ENCODE assay signal across 8 cellular contexts in the genomic region with DNA sequence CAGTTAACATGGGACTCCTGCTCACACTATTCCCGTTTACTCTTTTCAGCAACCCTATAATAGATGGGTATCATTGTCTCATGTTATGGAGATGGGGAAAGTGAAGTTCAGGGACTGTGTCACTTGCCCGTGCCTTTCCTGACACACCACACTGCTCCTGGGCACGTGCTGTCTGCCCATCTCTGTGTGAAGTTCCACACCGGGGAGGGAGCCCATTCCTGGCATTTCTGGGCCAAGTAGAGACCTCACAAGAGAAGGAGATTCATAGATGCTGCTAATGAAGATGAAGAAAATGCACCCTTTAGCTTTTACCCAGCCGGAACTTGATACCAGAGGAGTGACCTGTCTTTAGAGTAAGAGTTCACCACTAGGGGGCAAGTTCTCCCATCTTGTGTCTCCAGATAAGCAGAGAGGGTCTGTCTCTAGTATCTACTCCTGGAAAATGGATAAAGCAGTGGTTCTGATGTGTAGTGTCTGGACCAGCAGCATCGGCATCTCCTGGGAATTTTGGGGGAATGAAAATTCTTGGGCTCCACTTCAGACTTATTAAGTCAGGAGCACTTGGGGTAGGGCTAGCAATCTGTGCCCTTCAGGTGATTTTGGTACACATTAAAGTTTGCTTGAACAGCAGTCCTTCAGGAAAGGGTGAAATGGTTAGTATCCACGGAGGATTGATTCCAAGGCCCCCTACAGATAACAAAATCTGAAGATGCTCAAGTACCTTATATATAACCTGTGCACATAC. TPM values are rescaled to one million over a fixed set of nuclear protein-coding genes. Genes with fewer than 3 reads are reported as not detected.
DNase-seq lines count a peak whose midpoint lies in the region; ATAC-seq, FAIRE-seq and TF ChIP-seq lines count a peak whose summit lies in the region.

No MANE protein-coding gene starts in this region.

- no peak overlapping the region for H3K27ac ChIP-seq in K562 (ENCODE audit: extremely low read depth, low read depth, low read length)
- no peak overlapping the region for H3K27ac ChIP-seq in testis

- peaks cover 42 to 50% of the 10 kb centered on the region in 2 donors for H3K4me1 Mint-ChIP-seq in immature natural killer cell

- CTCF ChIA-PET in K562 (lab: Yijun Ruan, JAX; ENCODE audit: low intra/inter-chr PET ratio): interaction anchor here (1.1 to 1.2 kb wide), 2 partner anchors 114 to 263 kb away, joined by 3 read pairs; no protein-coding TSS in a partner anchor

- H3K36me3 Mint-ChIP-seq in immature natural killer cell: peaks cover 0 to 5% (median 0%) of the 10 kb centered on the region in 3 donors

- H3K9me3 Mint-ChIP-seq in immature natural killer cell: peaks cover 0 to 2% (median 0%) of the 10 kb centered on the region in 6 donors

- TF ChIP-seq POLR2A in K562 (conservative IDR thresholded peaks at IDR 0.05) (no peak), testis (IDR thresholded peaks at IDR 0.05) (no peak)

- H3K4me1 ChIP-seq in HAP-1 (peaks cover 24% of the 10 kb centered on the region), K562 (replicated peaks in 1 of 2; ENCODE audit: control insufficient read depth in 2 of 2, insufficient read depth in 2 of 2, low read length in 2 of 2) (peaks cover 0 to 15% of the 10 kb centered on the region in 2 experiments; a peak in 2 of 5 replicates), testis (no peaks in the 10 kb centered on the region)

- peaks cover 0 to 8% (median 0%) of the 10 kb centered on the region in 3 donors for H3K27me3 Mint-ChIP-seq in immature natural killer cell (ENCODE audit: low read depth in 3 of 3)

- peak; percentile 92 for FAIRE-seq in K562 (lab: Jason Lieb, UNC)

- peak; percentile 60 to 65 (median 62) for TF ChIP-seq CTCF in K562 (IDR thresholded peaks at IDR 0.05 in 2 of 3, conservative IDR thresholded peaks at IDR 0.05 in 1 of 3; ENCODE audit: insufficient read depth in 2 of 3, low read depth in 1 of 3, low read length in 3 of 3)
- TF ChIP-seq CTCF in testis (IDR thresholded peaks at IDR 0.05): peak in 2 of 3 experiments; percentile 41 to 56

- H3K4me2 ChIP-seq in K562 (ENCODE audit: insufficient read depth, low read length): peak overlapping the region; percentile 37; the same call in 1 of the 2 replicates

- DNase-seq in stimulated activated CD4-positive, alpha-beta T cell treated with anti-CD3 and anti-CD28 coated beads, Interleukin-4, amount 100 ng/mL, for 24 hours: peak; percentile 36
- DNase-seq in stimulated activated CD4-positive, alpha-beta T cell treated with anti-CD3 and anti-CD28 coated beads, Interleukin-4, amount 100 ng/mL, for 1 hour: no peak
- peak; percentile 47 to 74 for DNase-seq in HAP-1 (ENCODE audit: low spot score in 2 of 2)
- DNase-seq in MG63: peak; percentile 9
- peak; percentile 71 for DNase-seq in RPMI7951 (ENCODE audit: low read depth)
- DNase-seq in K562 (ENCODE audit: extremely low read depth in 1 of 4, low spot score in 3 of 4): peak; percentile 37 to 79 (median 51)
- peak; percentile 44 to 53 (median 47) for DNase-seq in immature natural killer cell
- peak; percentile 45 for DNase-seq in testis

- in situ Hi-C loops in HAP-1 (cut with MboI; ENCODE audit: low sequenced_read_pairs) (loop anchor here (10.0 to 25.0 kb wide), 2 partner anchors 141 to 824 kb away; partner anchors contain the start of genes ANAPC13, CEP63 and SRPRB), K562 (cut with MboI) (loop anchor here (25.0 kb wide), 1 partner anchor 249 kb away; no protein-coding TSS in a partner anchor)

- no peak overlapping the region; a peak in 1 of 4 replicates for H3K9ac ChIP-seq in K562 (ENCODE audit: insufficient read depth in 1 of 2, low read depth in 2 of 2, low read length in 2 of 2)

- no peak overlapping the region for H3K4me3 ChIP-seq in HAP-1
- H3K4me3 ChIP-seq in MG63: no peak overlapping the region
- no peak overlapping the region for H3K4me3 ChIP-seq in K562
- H3K4me3 ChIP-seq in testis: no peak overlapping the region

- H3K79me2 ChIP-seq in K562 (ENCODE audit: control insufficient read depth, insufficient read depth, low read length): peaks cover 42% of the 10 kb centered on the region

- POLR2A ChIA-PET in K562 (lab: Yijun Ruan, JAX): interaction anchor here (1.0 to 1.2 kb wide), 2 partner anchors 13 to 143 kb away, joined by 3 read pairs; no protein-coding TSS in a partner anchor

- TF ChIP-seq EP300 in K562 (IDR thresholded peaks at IDR 0.05; ENCODE audit: low read length): no peak

- WGBS in K562 (ENCODE audit: insufficient coverage, low coverage, missing lambda C conversion rate): 3% methylated on average over 5 of the region's 7 CpGs
- WGBS in testis, 2 donors: 58 to 60% methylated on average over 7 of the region's 7 CpGs

- peaks cover 7% of the 10 kb centered on the region for H3K36me3 ChIP-seq in HAP-1 (replicated peaks)
- peaks cover 27% of the 10 kb centered on the region for H3K36me3 ChIP-seq in MG63
- H3K36me3 ChIP-seq in K562 (ENCODE audit: control insufficient read depth, insufficient read depth, low read length): peaks cover 16% of the 10 kb centered on the region; the same call in 2 of the 3 replicates
- no peaks in the 10 kb centered on the region for H3K36me3 ChIP-seq in testis (ENCODE audit: low read depth, missing control alignments)

- H3K27me3 ChIP-seq in HAP-1 (ENCODE audit: low read depth) (no peaks in the 10 kb centered on the region), MG63 (no peaks in the 10 kb centered on the region), K562 (ENCODE audit: control insufficient read depth in 2 of 2, insufficient read depth in 2 of 2, low read length in 2 of 2) (no peaks in the 10 kb centered on the region), testis (no peaks in the 10 kb centered on the region)

- peak overlapping the region; percentile 40 to 99 (median 73) for H3K4me3 Mint-ChIP-seq in immature natural killer cell

- peak in 1 of 2 experiments; percentile 67; a peak in 3 of 4 replicates for TF ChIP-seq RAD21 in K562 (CRISPR knock-in tag; conservative IDR thresholded peaks at IDR 0.05 in 1 of 2, IDR thresholded peaks at IDR 0.05 in 1 of 2)

- H3K9me1 ChIP-seq in K562 (ENCODE audit: control insufficient read depth, insufficient read depth, low read length): no peaks in the 10 kb centered on the region

- peak overlapping the region; percentile 86 to 98 (median 88) for H3K27ac Mint-ChIP-seq in immature natural killer cell

- H2AFZ ChIP-seq in K562 (ENCODE audit: low read depth, low read length): peak overlapping the region; percentile 82

- no TSS peak for BruUV-seq in K562 (replicated peaks; lab: Mats Ljungman, UMichigan)

- ATAC-seq in K562: peak; percentile 76

- no peaks in the 10 kb centered on the region for H4K20me1 ChIP-seq in K562 (replicated peaks; ENCODE audit: control insufficient read depth, insufficient read depth, low read length)

- H3K9me3 ChIP-seq in HAP-1: no peaks in the 10 kb centered on the region; the same call in 1 of the 2 replicates
- H3K9me3 ChIP-seq in MG63: no peaks in the 10 kb centered on the region
- no peaks in the 10 kb centered on the region for H3K9me3 ChIP-seq in K562 (replicated peaks; ENCODE audit: control insufficient read depth, insufficient read depth, low read depth, low read length)
- no peaks in the 10 kb centered on the region for H3K9me3 ChIP-seq in testis

- intact Hi-C loops in K562 (cut with micrococcal nuclease): loop anchor here (1.0 to 5.0 kb wide), 4 partner anchors 84 to 239 kb away; partner anchors contain the start of genes SRPRB and TF
- intact Hi-C loops in testis (cut with DNase I; ENCODE audit: low total_unique reads): no loop called here

TF ChIP-seq in K562, 482 proteins besides CTCF, POLR2A, EP300 and RAD21:
- peak; percentile 77 for TF ChIP-seq NR2C1 (IDR thresholded peaks at IDR 0.05)
- peak; percentile 81 for TF ChIP-seq NR2C1 (tag; IDR thresholded peaks at IDR 0.05)
- no peak for TF ChIP-seq NCOA4 (IDR thresholded peaks at IDR 0.05; ENCODE audit: partially characterized antibody)
- TF ChIP-seq TAF7 (tag; IDR thresholded peaks at IDR 0.05): no peak
- TF ChIP-seq CBFA2T3 (IDR thresholded peaks at IDR 0.05): peak; percentile 55; the same call in 1 of the 2 replicates
- TF ChIP-seq ARID1B (IDR thresholded peaks at IDR 0.05): peak; percentile 36; the same call in 1 of the 2 replicates
- peak; percentile 41 for TF ChIP-seq ETV1 (tag; conservative IDR thresholded peaks at IDR 0.05; ENCODE audit: low read depth)
- 0 out of 2 replicates have a peak, but pooled peaks have one; percentile 40 for TF ChIP-seq NR2C2 (CRISPR knock-in tag; IDR thresholded peaks at IDR 0.05)
- TF ChIP-seq NR2C2 (tag; IDR thresholded peaks at IDR 0.05): peak; percentile 80

RNA-seq across cellular contexts. Expression of gene TOPBP1, which starts 2.0 kb away (rescaled TPM):
- total RNA-seq in MG63 (2014; rRNA removed; shearing (Covaris generic); ENCODE audit: low replicate concordance): 52.2 and 64.0 TPM in 2 replicates
- 57.5 and 66.9 TPM in 2 replicates for total RNA-seq in RPMI7951 (2014; rRNA removed; shearing (Covaris generic))
- 71.2 and 213 TPM in 2 replicates for total RNA-seq in K562 (2011; cell fraction: chromatin; rRNA removed; ENCODE audit: low replicate concordance)
- 22.3 and 38.2 TPM in 2 replicates for total RNA-seq in K562 (2011; cell fraction: nucleolus; rRNA removed)
- total RNA-seq in K562 (2011; cell fraction: nucleoplasm; rRNA removed): 59.8 and 75.6 TPM in 2 replicates
- total RNA-seq in K562 (2014; rRNA removed) (46.1 and 46.7 TPM in 2 replicates), K562 (2014; rRNA removed; fragmentation: Illumina TruSeq; extraction: Trizol) (74.4 and 78.9 TPM in 2 replicates), K562 (2015; rRNA removed; fragmentation: Illumina TruSeq; extraction: Trizol) (76.8 and 77.6 TPM in 2 replicates), K562 (2021) (44.7 and 49.1 TPM in 2 replicates), testis (10 to 100 TPM; 40.9 to 62.6 TPM)
- polyA plus RNA-seq in K562 (2011; rRNA removed) (72.3 and 77.3 TPM in 2 replicates), K562 (2014; fragmentation: Illumina TruSeq; extraction: Trizol) (51.9 and 58.2 TPM in 2 replicates), K562 (2014; fragmentation: Nextera tagmentation; extraction: Ambion mirVana) (10 to 100 TPM; 16.6 to 20.1 TPM), K562 (2014; rRNA removed) (45.3 and 59.7 TPM in 2 replicates), immature natural killer cell (10 to 100 TPM in 2 of 3 donors, 1 to 10 TPM in 1; 5.2 to 16.3 (median 12.2) TPM), testis (ENCODE audit: insufficient read depth, low read depth, low replicate concordance) (51.7 TPM)
- 16.0 and 31.2 TPM in 2 replicates for polyA plus RNA-seq in K562 (2011; cell fraction: cytosol; rRNA removed)
- 133 and 184 TPM in 2 replicates for polyA plus RNA-seq in K562 (2011; cell fraction: nucleus; rRNA removed)
- polyA plus RNA-seq in K562 (2012): 30.5 and 31.8 TPM in 2 replicates
- polyA minus RNA-seq in K562 (2011; rRNA and poly(A)+ RNA removed): 112 and 113 TPM in 2 replicates
- 26.3 and 28.6 TPM in 2 replicates for polyA minus RNA-seq in K562 (2011; cell fraction: cytosol; rRNA and poly(A)+ RNA removed)
- polyA minus RNA-seq in K562 (2011; cell fraction: nucleus; rRNA and poly(A)+ RNA removed): 56.1 and 101 TPM in 2 replicates
